Comparison of ENCODE assay signal across 21 cellular contexts in the genomic region with DNA sequence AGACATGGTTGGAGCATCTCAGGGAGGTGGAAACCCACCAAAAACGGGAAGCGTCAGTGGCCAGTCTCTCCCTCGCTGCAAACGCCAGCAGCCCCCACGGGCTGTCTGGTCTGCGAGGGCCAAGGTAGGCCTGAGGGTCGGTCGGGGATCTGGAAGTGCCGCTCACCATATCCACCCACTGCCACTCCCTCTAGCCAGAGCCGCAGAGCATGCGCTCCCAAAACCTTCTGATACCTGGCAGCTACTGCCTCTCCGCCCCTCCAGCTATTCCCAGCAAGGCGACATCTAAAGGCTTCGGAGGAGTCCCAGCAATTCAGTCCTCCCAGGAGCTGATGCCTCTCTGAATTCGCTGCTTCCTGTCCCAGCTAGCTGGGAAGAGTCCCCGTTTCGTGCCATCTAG. TPM values are rescaled to one million over a fixed set of nuclear protein-coding genes. Genes with fewer than 3 reads are reported as not detected.
DNase-seq lines count a peak whose midpoint lies in the region; ATAC-seq, FAIRE-seq and TF ChIP-seq lines count a peak whose summit lies in the region.
"Had no signal": no experiment of that assay in that cellular context is flagged by ENCODE, and none has a peak within 500 bp of the region (broad histone marks: within the 10 kb centered on the region; RNA-seq: fewer than 3 reads in every experiment).

No MANE protein-coding gene starts in this region.

- ATAC-seq in activated CD4-positive, alpha-beta T cell treated with anti-CD3 and anti-CD28 coated beads for 36 hours: no peak
- ATAC-seq: CD8-positive, alpha-beta T cell had no signal

- no peaks in the 10 kb centered on the region for H3K9me3 Mint-ChIP-seq in dendritic cell treated with granulocyte-macrophage colony-stimulating factor and Interleukin-4, amounts not matched to agents 40 ng/mL and 50 ng/mL, for 4 days
- H3K9me3 Mint-ChIP-seq in activated CD4-positive, alpha-beta T cell treated with anti-CD3 and anti-CD28 coated beads, Interleukin-2, amount 10 ng/mL, durations not matched to agents 24 days and 14 days: no peaks in the 10 kb centered on the region
- H3K9me3 Mint-ChIP-seq in activated CD4-positive, alpha-beta T cell treated with anti-CD3 and anti-CD28 coated beads for 36 hours (ENCODE audit: low read depth): no peaks in the 10 kb centered on the region
- H3K9me3 Mint-ChIP-seq: CD8-positive, alpha-beta T cell had no signal

- H3K4me3 Mint-ChIP-seq in dendritic cell treated with granulocyte-macrophage colony-stimulating factor and Interleukin-4, amounts not matched to agents 40 ng/mL and 50 ng/mL, for 4 days: no peak overlapping the region
- no peak overlapping the region for H3K4me3 Mint-ChIP-seq in activated CD4-positive, alpha-beta T cell treated with anti-CD3 and anti-CD28 coated beads, Interleukin-2, amount 10 ng/mL, durations not matched to agents 24 days and 14 days
- H3K4me3 Mint-ChIP-seq in activated CD4-positive, alpha-beta T cell treated with anti-CD3 and anti-CD28 coated beads for 36 hours: no peak overlapping the region
- H3K4me3 Mint-ChIP-seq: CD8-positive, alpha-beta T cell had no signal

- peaks cover 49 to 80% (median 55%) of the 10 kb centered on the region in 10 experiments for H3K4me1 ChIP-seq in BLaER1 treated with 17β-estradiol and CSF1 and Interleukin-3, amounts not matched to agents 10 nM and 100 nM
- H3K4me1 ChIP-seq in small intestine (ENCODE audit: control insufficient read depth in 2 of 2, insufficient read depth in 1 of 2, low read depth in 1 of 2, low read length in 1 of 2): peaks cover 4% of the 10 kb centered on the region in 2 donors

- H3K27ac ChIP-seq in BLaER1 treated with 17β-estradiol and CSF1 and Interleukin-3, amounts not matched to agents 10 nM and 100 nM: peak overlapping the region in 9 of 11 experiments; percentile 7 to 71 (median 50); a peak in 16 of 22 replicates
- H3K27ac ChIP-seq in RWPE1: peak overlapping the region; percentile 24
- H3K27ac ChIP-seq in small intestine (ENCODE audit: low read depth in 1 of 2, low read length in 1 of 2): no peak overlapping the region
- H3K27ac ChIP-seq: PC-9 had no signal

- no peaks in the 10 kb centered on the region for H3K27me3 Mint-ChIP-seq in dendritic cell treated with granulocyte-macrophage colony-stimulating factor and Interleukin-4, amounts not matched to agents 40 ng/mL and 50 ng/mL, for 4 days
- H3K27me3 Mint-ChIP-seq in activated CD4-positive, alpha-beta T cell treated with anti-CD3 and anti-CD28 coated beads, Interleukin-2, amount 10 ng/mL, durations not matched to agents 24 days and 14 days: no peaks in the 10 kb centered on the region
- no peaks in the 10 kb centered on the region for H3K27me3 Mint-ChIP-seq in activated CD4-positive, alpha-beta T cell treated with anti-CD3 and anti-CD28 coated beads for 36 hours

- peaks cover 75% of the 10 kb centered on the region for H3K36me3 Mint-ChIP-seq in dendritic cell treated with granulocyte-macrophage colony-stimulating factor and Interleukin-4, amounts not matched to agents 40 ng/mL and 50 ng/mL, for 4 days (ENCODE audit: low read depth)
- H3K36me3 Mint-ChIP-seq in activated CD4-positive, alpha-beta T cell treated with anti-CD3 and anti-CD28 coated beads, Interleukin-2, amount 10 ng/mL, durations not matched to agents 24 days and 14 days (ENCODE audit: low read depth): peaks cover 30% of the 10 kb centered on the region
- peaks cover 28% of the 10 kb centered on the region for H3K36me3 Mint-ChIP-seq in activated CD4-positive, alpha-beta T cell treated with anti-CD3 and anti-CD28 coated beads for 36 hours (ENCODE audit: low read depth)

- 74 to 82% (median 81%) methylated on average over 17 of the region's 17 CpGs for WGBS in small intestine, 3 donors

- H3K27ac Mint-ChIP-seq in dendritic cell treated with granulocyte-macrophage colony-stimulating factor and Interleukin-4, amounts not matched to agents 40 ng/mL and 50 ng/mL, for 4 days: peak overlapping the region; percentile 55
- H3K27ac Mint-ChIP-seq in activated CD4-positive, alpha-beta T cell treated with anti-CD3 and anti-CD28 coated beads, Interleukin-2, amount 10 ng/mL, durations not matched to agents 24 days and 14 days: no peak overlapping the region
- no peak overlapping the region for H3K27ac Mint-ChIP-seq in activated CD4-positive, alpha-beta T cell treated with anti-CD3 and anti-CD28 coated beads for 36 hours
- H3K27ac Mint-ChIP-seq: CD8-positive, alpha-beta T cell had no signal

- peak overlapping the region in 10 of 11 experiments; percentile 12 to 57 (median 42); a peak in 16 of 22 replicates for H3K9ac ChIP-seq in BLaER1 treated with 17β-estradiol and CSF1 and Interleukin-3, amounts not matched to agents 10 nM and 100 nM

- H3K9me3 ChIP-seq in BLaER1 treated with 17β-estradiol and CSF1 and Interleukin-3, amounts not matched to agents 10 nM and 100 nM (replicated peaks in 1 of 11): no peaks in the 10 kb centered on the region
- no peaks in the 10 kb centered on the region for H3K9me3 ChIP-seq in small intestine (ENCODE audit: control insufficient read depth, low read depth)
- H3K9me3 ChIP-seq: MG63 had no signal

- peak overlapping the region; percentile 91 to 99 (median 95) for H3K4me2 ChIP-seq in BLaER1 treated with 17β-estradiol and CSF1 and Interleukin-3, amounts not matched to agents 10 nM and 100 nM
- H3K4me2 ChIP-seq: PC-9 had no signal

- no peak for TF ChIP-seq CTCF in RWPE1 (conservative IDR thresholded peaks at IDR 0.05; ENCODE audit: low read depth)

- no peak for FAIRE-seq in small intestine (lab: Jason Lieb, UNC)
- FAIRE-seq: GM12892, GM19239 had no signal

- POLR2A ChIA-PET in RWPE1 (lab: Yijun Ruan, JAX; ENCODE audit: low non-redundant PET): no interaction called here
- POLR2A ChIA-PET in activated CD4-positive, alpha-beta T cell treated with anti-CD3 and anti-CD28 coated beads for 36 hours (lab: Charles Lee): no interaction called here

- peaks cover 32 to 60% (median 52%) of the 10 kb centered on the region in 11 experiments for H3K36me3 ChIP-seq in BLaER1 treated with 17β-estradiol and CSF1 and Interleukin-3, amounts not matched to agents 10 nM and 100 nM
- H3K36me3 ChIP-seq in small intestine (ENCODE audit: control insufficient read depth in 2 of 2, insufficient read depth in 2 of 2, low read length in 2 of 2): peaks cover 6 to 7% of the 10 kb centered on the region in 2 donors

- CTCF ChIA-PET in RWPE1 (lab: Yijun Ruan, JAX): interaction anchor here (0.8 kb wide), 1 partner anchor 9 kb away, joined by 6 read pairs; no protein-coding TSS in a partner anchor
- CTCF ChIA-PET in activated CD4-positive, alpha-beta T cell treated with anti-CD3 and anti-CD28 coated beads for 36 hours (lab: Charles Lee): interaction anchor here (0.5 to 1.5 kb wide), 11 partner anchors 10 to 99 kb away, joined by 3 to 4 read pairs (median 3); a partner anchor contains a TSS

- peaks cover 89 to 93% (median 92%) of the 10 kb centered on the region in 11 experiments for H4K20me1 ChIP-seq in BLaER1 treated with 17β-estradiol and CSF1 and Interleukin-3, amounts not matched to agents 10 nM and 100 nM

- peak overlapping the region in 3 of 10 experiments; percentile 11 to 36 (median 28); a peak in 2 of 20 replicates for H3K4me3 ChIP-seq in BLaER1 treated with 17β-estradiol and CSF1 and Interleukin-3, amounts not matched to agents 10 nM and 100 nM
- no peak overlapping the region for H3K4me3 ChIP-seq in small intestine (ENCODE audit: low read depth in 1 of 2, low read length in 2 of 2)
- H3K4me3 ChIP-seq: MG63, PC-9 had no signal

- intact Hi-C loops in dendritic cell treated with granulocyte-macrophage colony-stimulating factor and Interleukin-4, amounts not matched to agents 40 ng/mL and 50 ng/mL, for 4 days (cut with micrococcal nuclease): no loop called here
- intact Hi-C loops in activated CD4-positive, alpha-beta T cell treated with anti-CD3 and anti-CD28 coated beads, Interleukin-2, amount 10 ng/mL, durations not matched to agents 24 days and 14 days (cut with micrococcal nuclease): no loop called here
- intact Hi-C loops in activated CD4-positive, alpha-beta T cell treated with anti-CD3 and anti-CD28 coated beads for 36 hours (cut with DNase I, micrococcal nuclease): loop anchor here in 1 of 2 experiments (10.0 kb wide), 1 partner anchor 217 kb away; no protein-coding TSS in a partner anchor

- no peak for DNase-seq in RWPE1 (ENCODE audit: low spot score)
- DNase-seq in occipital lobe (lab: John Stamatoyannopoulos, UW): peak; percentile 30
- no peak for DNase-seq in activated CD4-positive, alpha-beta T cell treated with anti-CD3 and anti-CD28 coated beads, Interleukin-2, amount 10 ng/mL, durations not matched to agents 24 days and 14 days
- DNase-seq in SW480 (ENCODE audit: low spot score): no peak
- DNase-seq in activated CD4-positive, alpha-beta T cell treated with anti-CD3 and anti-CD28 coated beads for 36 hours: no peak
- DNase-seq in small intestine: no peak
- DNase-seq: AML-193; CD8-positive, alpha-beta T cell; DND-41; GDM1; KBM-7; MG63; NCI-H1105; NCI-H187; NCI-H446 treated with DMSO at 0.1 percent for 48 hours; NCI-H748 treated with DMSO at 0.1 percent for 48 hours had no signal

- no peaks in the 10 kb centered on the region for H3K27me3 ChIP-seq in BLaER1 treated with 17β-estradiol and CSF1 and Interleukin-3, amounts not matched to agents 10 nM and 100 nM
- H3K27me3 ChIP-seq in small intestine (ENCODE audit: control insufficient read depth in 2 of 2, insufficient read depth in 2 of 2, low read length in 2 of 2): no peaks in the 10 kb centered on the region
- H3K27me3 ChIP-seq: MG63 had no signal

- peaks cover 84% of the 10 kb centered on the region for H3K4me1 Mint-ChIP-seq in dendritic cell treated with granulocyte-macrophage colony-stimulating factor and Interleukin-4, amounts not matched to agents 40 ng/mL and 50 ng/mL, for 4 days (ENCODE audit: low read depth)
- peaks cover 28% of the 10 kb centered on the region for H3K4me1 Mint-ChIP-seq in activated CD4-positive, alpha-beta T cell treated with anti-CD3 and anti-CD28 coated beads, Interleukin-2, amount 10 ng/mL, durations not matched to agents 24 days and 14 days
- peaks cover 46% of the 10 kb centered on the region for H3K4me1 Mint-ChIP-seq in activated CD4-positive, alpha-beta T cell treated with anti-CD3 and anti-CD28 coated beads for 36 hours

RNA-seq across cellular contexts. Expression of a gene that starts 4.4 kb away (rescaled TPM):
- 11.7 TPM for total RNA-seq in occipital lobe
- 20.8 and 21.4 TPM in 2 replicates for total RNA-seq in activated CD4-positive, alpha-beta T cell treated with anti-CD3 and anti-CD28 coated beads, Interleukin-2, amount 10 ng/mL, durations not matched to agents 24 days and 14 days
- total RNA-seq in activated CD4-positive, alpha-beta T cell treated with anti-CD3 and anti-CD28 coated beads for 36 hours: 10 to 100 TPM; 12.1 to 16.2 TPM
- 1 to 10 TPM; 7.0 to 9.3 (median 8.3) TPM for polyA plus RNA-seq in small intestine

RNA-seq across cellular contexts. Expression of a gene that starts 4.8 kb away (rescaled TPM):
- total RNA-seq in occipital lobe: 85.2 TPM
- total RNA-seq in activated CD4-positive, alpha-beta T cell treated with anti-CD3 and anti-CD28 coated beads, Interleukin-2, amount 10 ng/mL, durations not matched to agents 24 days and 14 days: 101 and 107 TPM in 2 replicates
- total RNA-seq in activated CD4-positive, alpha-beta T cell treated with anti-CD3 and anti-CD28 coated beads for 36 hours: 10 to 100 TPM; 56.4 to 56.8 TPM
- polyA plus RNA-seq in small intestine: 10 to 100 TPM; 44.6 to 51.6 (median 50.5) TPM

RNA-seq across cellular contexts. Expression of a gene that starts 24.5 kb away (rescaled TPM):
- 4.7 TPM for total RNA-seq in occipital lobe
- 89.1 and 90.5 TPM in 2 replicates for total RNA-seq in activated CD4-positive, alpha-beta T cell treated with anti-CD3 and anti-CD28 coated beads, Interleukin-2, amount 10 ng/mL, durations not matched to agents 24 days and 14 days
- 10 to 100 TPM; 76.0 to 78.3 TPM for total RNA-seq in activated CD4-positive, alpha-beta T cell treated with anti-CD3 and anti-CD28 coated beads for 36 hours
- 10 to 100 TPM; 30.7 to 87.4 (median 71.9) TPM for polyA plus RNA-seq in small intestine

RNA-seq across cellular contexts. Expression of a gene that starts 46.9 kb away (rescaled TPM):
- 3.3 TPM for total RNA-seq in occipital lobe
- total RNA-seq in activated CD4-positive, alpha-beta T cell treated with anti-CD3 and anti-CD28 coated beads, Interleukin-2, amount 10 ng/mL, durations not matched to agents 24 days and 14 days: 220 and 224 TPM in 2 replicates
- total RNA-seq in activated CD4-positive, alpha-beta T cell treated with anti-CD3 and anti-CD28 coated beads for 36 hours: 100 to 1,000 TPM; 200 to 227 TPM
- polyA plus RNA-seq in small intestine: 100 to 1,000 TPM in 1 of 3 donors, 1 to 10 TPM in 2; 1.6 to 159 (median 7.0) TPM

Comparison
In these comparisons a context has a peak if more than half of its experiments do, and no peak if none do; other contexts are left out.
1. H3K27ac ChIP-seq: peak in BLaER1 treated with 17β-estradiol and CSF1 and Interleukin-3, amounts not matched to agents 10 nM and 100 nM (9 of 11) and RWPE1 (single experiment); none in small intestine (0 of 2).
2. RNA of a gene that starts 24.5 kb away (total RNA-seq): 89.1 to 90.5 TPM in activated CD4-positive, alpha-beta T cell treated with anti-CD3 and anti-CD28 coated beads, Interleukin-2, amount 10 ng/mL, durations not matched to agents 24 days and 14 days and 76.0 to 78.3 TPM in activated CD4-positive, alpha-beta T cell treated with anti-CD3 and anti-CD28 coated beads for 36 hours; 4.7 TPM in occipital lobe (single experiment); every median in the first group is over 10 times any median in the second.